Comparison of ENCODE assay signal across 1 cellular context in genomic region chr10:37701781-37702493, GRCh38.
TF ChIP-seq lines count a peak whose summit lies in the region.

No MANE protein-coding gene starts in this region.

TF ChIP-seq in K562, 482 proteins besides CTCF, POLR2A, EP300 and RAD21 (continued from another document):
- TF ChIP-seq ZBTB34 (CRISPR knock-in tag; IDR thresholded peaks at IDR 0.05), result no peak
- TF ChIP-seq ASH1L (IDR thresholded peaks at IDR 0.05; ENCODE audit: borderline replicate concordance, low read depth, partially characterized antibody), result no peak
- TF ChIP-seq FOSL1 (tag; conservative IDR thresholded peaks at IDR 0.05), result no peak
